ENCODE assay signal across 21 cellular contexts in the genomic region with DNA sequence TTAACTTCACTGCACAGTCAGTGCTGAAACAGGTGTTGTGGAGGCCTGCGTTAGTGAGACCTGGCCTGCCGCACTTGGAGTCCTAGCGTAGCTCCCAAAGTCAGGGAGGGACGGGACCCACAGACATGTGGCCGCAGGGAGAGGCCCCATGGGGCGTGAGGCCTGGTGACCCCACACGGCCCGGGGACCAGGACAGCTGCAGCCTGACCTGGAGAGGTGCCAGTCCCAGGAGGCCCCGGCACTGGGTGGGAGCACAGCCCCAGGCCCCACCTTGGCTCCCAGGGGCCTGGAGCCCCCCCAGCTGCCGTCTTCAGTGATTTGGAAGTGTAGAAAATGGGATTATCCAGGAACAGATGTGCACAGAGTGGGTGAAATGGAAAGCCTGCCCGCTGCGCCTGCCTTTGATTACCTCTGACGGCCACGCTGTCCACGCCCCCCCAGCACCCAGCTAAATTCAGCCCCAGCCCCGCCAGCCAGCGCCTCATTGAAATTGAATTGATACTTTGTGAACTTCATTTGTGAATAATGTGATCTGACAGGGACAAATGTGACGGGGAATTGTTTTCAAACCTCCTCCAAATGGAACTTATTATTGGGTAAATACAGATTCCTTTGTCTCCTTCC.
"Had no signal": no experiment of that assay in that cellular context is flagged by ENCODE, and none has a peak within 500 bp of the region (broad histone marks: within the 10 kb centered on the region; RNA-seq: fewer than 3 reads in every experiment).

No MANE protein-coding gene starts in this region.

- H3K27ac ChIP-seq: adrenal gland, ascending aorta, brain microvascular endothelial cell, foreskin keratinocyte, parathyroid adenoma, testis, uterus had no signal

- DNase-seq: activated CD4-positive, alpha-beta T cell treated with anti-CD3 and anti-CD28 coated beads for 1 hour; activated CD4-positive, alpha-beta T cell treated with anti-CD3 and anti-CD28 coated beads, Interleukin-2, amount 50 U/mL, for 1 hour; activated CD8-positive, alpha-beta T cell treated with anti-CD3 and anti-CD28 coated beads, Interleukin-2, amount 10 ng/mL, durations not matched to agents 7 days and 5 days; adrenal gland; brain microvascular endothelial cell; central memory CD4-positive, alpha-beta T cell; effector memory CD4-positive, alpha-beta T cell; foreskin keratinocyte; kidney glomerular epithelial cell; mesenchymal stem cell; naive B cell; nucleus accumbens; stimulated activated CD4-positive, alpha-beta T cell treated with anti-CD3 and anti-CD28 coated beads, Interleukin-4, amount 100 ng/mL, for 1 hour; stimulated activated naive CD4-positive, alpha-beta T cell; T-helper 1 cell; testis; trophoblast cell; uterus had no signal

- H3K36me3 Mint-ChIP-seq: activated naive CD4-positive, alpha-beta T cell treated with anti-CD3 and anti-CD28 coated beads, Interleukin-2, amount 50 U/mL, for 72 hours; naive B cell had no signal

- H3K27ac Mint-ChIP-seq: activated CD8-positive, alpha-beta T cell treated with anti-CD3 and anti-CD28 coated beads, Interleukin-2, amount 10 ng/mL, durations not matched to agents 7 days and 5 days; activated naive CD4-positive, alpha-beta T cell treated with anti-CD3 and anti-CD28 coated beads, Interleukin-2, amount 50 U/mL, for 72 hours; naive B cell had no signal

- H3K4me1 ChIP-seq: adrenal gland, ascending aorta, foreskin keratinocyte, parathyroid adenoma, testis, uterus had no signal

- H3K27me3 ChIP-seq: ascending aorta, brain microvascular endothelial cell, testis, uterus had no signal

- H3K9ac ChIP-seq: parathyroid adenoma had no signal

- H3K9me3 Mint-ChIP-seq: activated naive CD4-positive, alpha-beta T cell treated with anti-CD3 and anti-CD28 coated beads, Interleukin-2, amount 50 U/mL, for 72 hours; naive B cell had no signal

- H3K4me3 ChIP-seq: adrenal gland, ascending aorta, testis, uterus had no signal

- H3K36me3 ChIP-seq: adrenal gland, ascending aorta, brain microvascular endothelial cell, uterus had no signal

- H2AFZ ChIP-seq: parathyroid adenoma had no signal

- ATAC-seq: activated CD8-positive, alpha-beta T cell treated with anti-CD3 and anti-CD28 coated beads, Interleukin-2, amount 10 ng/mL, durations not matched to agents 7 days and 5 days; activated naive CD4-positive, alpha-beta T cell treated with anti-CD3 and anti-CD28 coated beads, Interleukin-2, amount 50 U/mL, for 72 hours; foreskin keratinocyte had no signal

- H3K4me1 Mint-ChIP-seq: naive B cell had no signal

- H3K9me3 ChIP-seq: adrenal gland, ascending aorta, testis, uterus had no signal

- H3K4me3 Mint-ChIP-seq: activated CD8-positive, alpha-beta T cell treated with anti-CD3 and anti-CD28 coated beads, Interleukin-2, amount 10 ng/mL, durations not matched to agents 7 days and 5 days had no signal

- H3K79me2 ChIP-seq: parathyroid adenoma had no signal
